ENCODE assay signal across 7 cellular contexts in genomic region chr2:84781942-84782716, GRCh38.
DNase-seq lines count a peak whose midpoint lies in the region; ATAC-seq and TF ChIP-seq lines count a peak whose summit lies in the region.

No MANE protein-coding gene starts in this region.

- peaks cover 19% of the 10 kb centered on the region for H3K9me3 Mint-ChIP-seq in activated CD4-positive, alpha-beta memory T cell treated with anti-CD3 and anti-CD28 coated beads, Interleukin-2, amount 10 ng/mL, durations not matched to agents 7 days and 5 days
- peaks cover 4% of the 10 kb centered on the region for H3K9me3 Mint-ChIP-seq in progenitor cell of endocrine pancreas (ENCODE audit: low read depth)

- POLR2A ChIA-PET in activated CD4-positive, alpha-beta memory T cell treated with anti-CD3 and anti-CD28 coated beads, Interleukin-2, amount 10 ng/mL, durations not matched to agents 7 days and 5 days (lab: Charles Lee) = interaction anchor here (0.9 to 5.9 kb wide), 20 partner anchors 11 to 757 kb away, joined by 3 to 66 read pairs (median 9); partner anchors contain the start of genes MAT2A, SUCLG1, TMSB10 and TRABD2A

- peak overlapping the region; percentile 97 for H3K27ac Mint-ChIP-seq in activated CD4-positive, alpha-beta memory T cell treated with anti-CD3 and anti-CD28 coated beads, Interleukin-2, amount 10 ng/mL, durations not matched to agents 7 days and 5 days
- no peak overlapping the region for H3K27ac Mint-ChIP-seq in progenitor cell of endocrine pancreas

- no peak overlapping the region for H3K4me3 Mint-ChIP-seq in activated CD4-positive, alpha-beta memory T cell treated with anti-CD3 and anti-CD28 coated beads, Interleukin-2, amount 10 ng/mL, durations not matched to agents 7 days and 5 days
- H3K4me3 Mint-ChIP-seq in progenitor cell of endocrine pancreas (ENCODE audit: low read depth) = no peak overlapping the region

- H3K4me1 ChIP-seq in left lung = peaks cover 0 to 4% of the 10 kb centered on the region in 2 donors
- peaks cover 9% of the 10 kb centered on the region for H3K4me1 ChIP-seq in upper lobe of right lung

- CTCF ChIA-PET in activated CD4-positive, alpha-beta memory T cell treated with anti-CD3 and anti-CD28 coated beads, Interleukin-2, amount 10 ng/mL, durations not matched to agents 7 days and 5 days (lab: Charles Lee) = interaction anchor here (1.0 to 2.7 kb wide), 5 partner anchors 41 to 144 kb away, joined by 3 to 18 read pairs (median 4); no protein-coding TSS in a partner anchor

- peak; percentile 75 for DNase-seq in activated CD4-positive, alpha-beta memory T cell treated with anti-CD3 and anti-CD28 coated beads, Interleukin-2, amount 10 ng/mL, durations not matched to agents 7 days and 5 days
- DNase-seq in left lung (peak in 1 of 2 donors; percentile 38), upper lobe of right lung (peak; percentile 65), epidermal melanocyte (ENCODE audit: insufficient read length, low spot score) (no peak), progenitor cell of endocrine pancreas (ENCODE audit: low spot score, unreplicated experiment) (no peak)

- intact Hi-C loops in left lung (cut with DNase I) (no loop called here), upper lobe of right lung (cut with DNase I) (no loop called here)

- peak; percentile 90 for ATAC-seq in GM21381 (IDR thresholded peaks at IDR 0.05; ENCODE audit: unreplicated experiment)
- peak; percentile 95 for ATAC-seq in HG03469 (IDR thresholded peaks at IDR 0.05; ENCODE audit: unreplicated experiment)
- ATAC-seq in left lung = peak; percentile 96
- ATAC-seq in upper lobe of right lung = peak; percentile 77

- H3K27me3 ChIP-seq in left lung = no peaks in the 10 kb centered on the region
- no peaks in the 10 kb centered on the region for H3K27me3 ChIP-seq in upper lobe of right lung

- H3K36me3 Mint-ChIP-seq in activated CD4-positive, alpha-beta memory T cell treated with anti-CD3 and anti-CD28 coated beads, Interleukin-2, amount 10 ng/mL, durations not matched to agents 7 days and 5 days (ENCODE audit: low read depth) = peaks cover 35% of the 10 kb centered on the region
- no peaks in the 10 kb centered on the region for H3K36me3 Mint-ChIP-seq in progenitor cell of endocrine pancreas (ENCODE audit: insufficient read depth)

- TF ChIP-seq CTCF in left lung (IDR thresholded peaks at IDR 0.05) (no peak), upper lobe of right lung (IDR thresholded peaks at IDR 0.05) (no peak), progenitor cell of endocrine pancreas (IDR thresholded peaks at IDR 0.05; ENCODE audit: unreplicated experiment) (no peak)

- no peaks in the 10 kb centered on the region for H3K36me3 ChIP-seq in left lung
- H3K36me3 ChIP-seq in upper lobe of right lung = no peaks in the 10 kb centered on the region

- peaks cover 67% of the 10 kb centered on the region for H3K4me1 Mint-ChIP-seq in activated CD4-positive, alpha-beta memory T cell treated with anti-CD3 and anti-CD28 coated beads, Interleukin-2, amount 10 ng/mL, durations not matched to agents 7 days and 5 days
- H3K4me1 Mint-ChIP-seq in progenitor cell of endocrine pancreas (ENCODE audit: low read depth) = no peaks in the 10 kb centered on the region

- H3K27me3 Mint-ChIP-seq in activated CD4-positive, alpha-beta memory T cell treated with anti-CD3 and anti-CD28 coated beads, Interleukin-2, amount 10 ng/mL, durations not matched to agents 7 days and 5 days = no peaks in the 10 kb centered on the region
- no peaks in the 10 kb centered on the region for H3K27me3 Mint-ChIP-seq in progenitor cell of endocrine pancreas

- H3K4me3 ChIP-seq in left lung (no peak overlapping the region), upper lobe of right lung (no peak overlapping the region)

- H3K27ac ChIP-seq in left lung (peak overlapping the region; percentile 0 to 9), upper lobe of right lung (peak overlapping the region; percentile 43)

- H3K9me3 ChIP-seq in left lung (no peaks in the 10 kb centered on the region), upper lobe of right lung (no peaks in the 10 kb centered on the region)

Comparison
In these comparisons a context has a peak if more than half of its experiments do, and no peak if none do; other contexts are left out.
1. DNase-seq: peak in activated CD4-positive, alpha-beta memory T cell treated with anti-CD3 and anti-CD28 coated beads, Interleukin-2, amount 10 ng/mL, durations not matched to agents 7 days and 5 days (single experiment) and upper lobe of right lung (single experiment); none in epidermal melanocyte (single experiment) and progenitor cell of endocrine pancreas (single experiment).
2. Peak in every context shown above with its lines, with median percentiles within 50 percentile points of each other: ATAC-seq.